9 cellular contexts compared by ENCODE assay signal in the genomic region with DNA sequence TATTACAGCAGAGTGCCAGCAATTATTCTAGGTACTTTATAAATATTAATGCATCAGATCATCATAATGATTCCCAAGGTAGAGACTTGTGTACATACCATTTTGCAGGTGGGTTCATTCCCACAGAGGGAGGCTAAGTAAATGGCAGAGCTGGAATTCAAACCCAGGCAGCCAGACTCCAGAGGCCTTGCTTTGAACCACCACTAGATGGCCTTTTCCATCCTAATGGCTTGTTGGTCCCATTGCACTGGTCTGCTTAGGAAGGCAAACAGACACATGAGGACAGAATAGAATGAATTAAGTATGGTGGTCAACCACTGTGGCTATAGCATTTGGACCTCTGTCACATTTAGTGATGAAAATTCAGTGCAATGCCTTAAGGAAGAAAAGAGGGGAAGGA.
DNase-seq lines count a peak whose midpoint lies in the region; ATAC-seq, FAIRE-seq and TF ChIP-seq lines count a peak whose summit lies in the region.
"Had no signal": no experiment of that assay in that cellular context is flagged by ENCODE, and none has a peak within 500 bp of the region (broad histone marks: within the 10 kb centered on the region; RNA-seq: fewer than 3 reads in every experiment).

No MANE protein-coding gene starts in this region.

- no peak overlapping the region for H3K4me2 ChIP-seq in OCI-LY7 (ENCODE audit: low read length)
- H3K4me2 ChIP-seq: BLaER1 treated with 17β-estradiol and CSF1 and Interleukin-3, amounts not matched to agents 10 nM and 100 nM had no signal

- CTCF ChIA-PET in OCI-LY7 (lab: Charles Lee; ENCODE audit: unreplicated experiment), result no interaction called here

- FAIRE-seq in kidney (lab: Jason Lieb, UNC), result no peak

- intact Hi-C loops in OCI-LY7 (cut with micrococcal nuclease; ENCODE audit: unreplicated experiment) (no loop called here), kidney (cut with DNase I) (no loop called here)

- H4K20me1 ChIP-seq in OCI-LY7 (ENCODE audit: insufficient read depth, low read length), result no peaks in the 10 kb centered on the region
- H4K20me1 ChIP-seq: BLaER1 treated with 17β-estradiol and CSF1 and Interleukin-3, amounts not matched to agents 10 nM and 100 nM had no signal

- no peaks in the 10 kb centered on the region for H3K9me2 ChIP-seq in OCI-LY7 (ENCODE audit: insufficient read depth, low read length)

- H3K36me3 ChIP-seq in OCI-LY7 (ENCODE audit: insufficient read depth, low read length), result no peaks in the 10 kb centered on the region
- no peaks in the 10 kb centered on the region for H3K36me3 ChIP-seq in kidney (ENCODE audit: control insufficient read depth in 1 of 2, insufficient read depth in 2 of 2, low read length in 2 of 2)
- H3K36me3 ChIP-seq: BLaER1 treated with 17β-estradiol and CSF1 and Interleukin-3, amounts not matched to agents 10 nM and 100 nM had no signal

- no peak overlapping the region for H2AFZ ChIP-seq in OCI-LY7 (ENCODE audit: low read length)

- H3K4me1 ChIP-seq in OCI-LY7 (ENCODE audit: insufficient read depth, low read length, poor library complexity, severe bottlenecking) (no peaks in the 10 kb centered on the region), kidney (ENCODE audit: control insufficient read depth in 1 of 2, insufficient read depth in 1 of 2, low read depth in 1 of 2, low read length in 2 of 2) (no peaks in the 10 kb centered on the region)
- H3K4me1 ChIP-seq: BLaER1 treated with 17β-estradiol and CSF1 and Interleukin-3, amounts not matched to agents 10 nM and 100 nM had no signal

- H3K9me3 ChIP-seq in OCI-LY7 (ENCODE audit: low read length), result no peaks in the 10 kb centered on the region
- no peaks in the 10 kb centered on the region for H3K9me3 ChIP-seq in kidney (ENCODE audit: control insufficient read depth in 1 of 2, low read length in 2 of 2)
- H3K9me3 ChIP-seq: BLaER1 treated with 17β-estradiol and CSF1 and Interleukin-3, amounts not matched to agents 10 nM and 100 nM had no signal

- H3K4me3 ChIP-seq in OCI-LY7 (ENCODE audit: low read depth, low read length, poor library complexity, severe bottlenecking) (no peak overlapping the region), kidney (ENCODE audit: low read length in 2 of 2) (no peak overlapping the region), coronary artery (no peak overlapping the region)
- H3K4me3 ChIP-seq: BLaER1 treated with 17β-estradiol and CSF1 and Interleukin-3, amounts not matched to agents 10 nM and 100 nM had no signal

- ATAC-seq in HG02840 (IDR thresholded peaks at IDR 0.05; ENCODE audit: low FRiP score, unreplicated experiment) (peak; percentile 72), GM19324 (IDR thresholded peaks at IDR 0.05; ENCODE audit: low FRiP score, unreplicated experiment) (no peak)

- peak; percentile 74 for TF ChIP-seq CTCF in OCI-LY7 (conservative IDR thresholded peaks at IDR 0.05; ENCODE audit: low read length)
- peak; percentile 45 for TF ChIP-seq CTCF in kidney (IDR thresholded peaks at IDR 0.05; ENCODE audit: borderline replicate concordance, extremely low read depth, insufficient read depth)
- TF ChIP-seq CTCF in coronary artery (IDR thresholded peaks at IDR 0.05), result no peak

- POLR2A ChIA-PET in OCI-LY7 (lab: Charles Lee), result interaction anchor here (1.4 kb wide), 1 partner anchor 8 kb away, joined by 3 read pairs; no protein-coding TSS in a partner anchor

- H3K9ac ChIP-seq in kidney (ENCODE audit: low read length in 2 of 2), result no peak overlapping the region
- H3K9ac ChIP-seq: BLaER1 treated with 17β-estradiol and CSF1 and Interleukin-3, amounts not matched to agents 10 nM and 100 nM had no signal

- H3K27ac ChIP-seq in OCI-LY7 (ENCODE audit: low read depth, low read length, poor library complexity, severe bottlenecking) (no peak overlapping the region), kidney (ENCODE audit: low read depth in 2 of 2, low read length in 2 of 2) (no peak overlapping the region), coronary artery (no peak overlapping the region)
- H3K27ac ChIP-seq: BLaER1 treated with 17β-estradiol and CSF1 and Interleukin-3, amounts not matched to agents 10 nM and 100 nM had no signal

- DNase-seq in NCI-H510A treated with DMSO at 0.1 percent for 48 hours (lab: John Stamatoyannopoulos, UW) (peak; percentile 13), NCI-H510A (lab: John Stamatoyannopoulos, UW) (no peak), OCI-LY7 (ENCODE audit: low spot score) (peak; percentile 24), kidney (no peak), NCI-H128 (lab: John Stamatoyannopoulos, UW; ENCODE audit: unreplicated experiment) (no peak), coronary artery (ENCODE audit: low spot score) (no peak)

- no peaks in the 10 kb centered on the region for H3K79me2 ChIP-seq in OCI-LY7 (ENCODE audit: insufficient read depth, low read depth, low read length)

- BruUV-seq in OCI-LY7 (replicated peaks; lab: Mats Ljungman, UMichigan), result no TSS peak

Comparison
In these comparisons a context has a peak if more than half of its experiments do, and no peak if none do; other contexts are left out.
1. DNase-seq: peak in NCI-H510A treated with DMSO at 0.1 percent for 48 hours (single experiment) and OCI-LY7 (single experiment); none in NCI-H510A (single experiment), kidney (single experiment), NCI-H128 (single experiment) and coronary artery (single experiment).